Comparison of ENCODE assay signal across 1 cellular context in the genomic region with DNA sequence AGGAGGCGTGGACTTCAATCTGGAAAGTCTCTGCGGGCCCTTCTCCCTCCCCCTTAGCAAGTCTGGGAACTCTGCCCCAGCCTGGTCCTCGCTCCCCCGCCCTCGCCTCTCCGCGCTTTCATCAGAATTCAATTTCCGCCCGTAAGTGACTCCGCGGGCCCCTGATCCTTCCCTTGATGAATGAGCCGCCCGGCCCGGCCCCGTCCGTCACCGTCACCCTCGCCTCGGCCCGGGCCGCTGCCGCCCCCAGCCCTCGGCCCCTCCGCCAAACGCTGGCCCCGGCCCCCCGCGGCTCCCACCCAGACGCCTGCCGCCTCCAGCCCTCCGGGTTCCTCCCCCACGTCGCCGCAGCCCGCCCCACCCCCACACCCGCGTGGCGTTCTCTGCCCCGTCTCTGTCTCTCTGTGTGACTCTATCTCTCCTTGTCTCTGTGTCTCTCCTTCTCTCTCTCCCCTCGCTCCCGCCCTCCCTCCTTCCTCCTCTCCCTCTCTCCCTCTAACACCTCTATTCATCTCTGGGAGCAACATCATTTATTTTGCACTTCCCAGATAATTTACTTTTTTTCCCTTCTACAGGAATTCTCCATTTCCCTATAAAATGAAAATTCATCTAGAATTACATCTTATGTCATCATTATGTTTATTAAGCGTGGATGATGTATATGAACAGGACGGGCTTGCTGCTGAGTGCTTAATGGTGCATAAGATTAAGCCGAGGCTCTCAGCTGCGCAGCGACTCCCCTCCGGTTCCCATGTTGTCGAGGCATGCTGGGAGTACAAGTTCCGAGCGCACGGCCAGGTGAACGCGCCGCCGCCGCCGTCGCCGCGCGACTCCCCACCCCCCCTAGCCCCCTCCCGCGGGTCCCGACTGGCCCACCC.
TF ChIP-seq lines count a peak whose summit lies in the region.

No MANE protein-coding gene starts in this region.

TF ChIP-seq in IMR-90, 13 proteins besides CTCF, POLR2A, EP300 and RAD21:
- TF ChIP-seq CHD1 (IDR thresholded peaks at IDR 0.05; ENCODE audit: low read depth, low read length) (no peak), RCOR1 (IDR thresholded peaks at IDR 0.05; ENCODE audit: insufficient replicate concordance, low read length) (no peak), SMC3 (IDR thresholded peaks at IDR 0.05; ENCODE audit: low read depth, low read length) (no peak), FOS (IDR thresholded peaks at IDR 0.05; ENCODE audit: low read depth, low read length) (no peak), MXI1 (IDR thresholded peaks at IDR 0.05; ENCODE audit: borderline replicate concordance, low read depth, low read length) (no peak), MAFK (IDR thresholded peaks at IDR 0.05; ENCODE audit: low read depth, low read length) (no peak), CEBPB (IDR thresholded peaks at IDR 0.05; ENCODE audit: low read depth, low read length) (no peak), NFE2L2 (IDR thresholded peaks at IDR 0.05; ENCODE audit: low read depth, low read length) (no peak), BHLHE40 (IDR thresholded peaks at IDR 0.05; ENCODE audit: low read depth, low read length) (no peak)
- TF ChIP-seq, protein P1, sequence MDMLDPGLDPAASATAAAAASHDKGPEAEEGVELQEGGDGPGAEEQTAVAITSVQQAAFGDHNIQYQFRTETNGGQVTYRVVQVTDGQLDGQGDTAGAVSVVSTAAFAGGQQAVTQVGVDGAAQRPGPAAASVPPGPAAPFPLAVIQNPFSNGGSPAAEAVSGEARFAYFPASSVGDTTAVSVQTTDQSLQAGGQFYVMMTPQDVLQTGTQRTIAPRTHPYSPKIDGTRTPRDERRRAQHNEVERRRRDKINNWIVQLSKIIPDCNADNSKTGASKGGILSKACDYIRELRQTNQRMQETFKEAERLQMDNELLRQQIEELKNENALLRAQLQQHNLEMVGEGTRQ (IDR thresholded peaks at IDR 0.05; ENCODE audit: low read depth, low read length), result no peak
- TF ChIP-seq, protein P2, sequence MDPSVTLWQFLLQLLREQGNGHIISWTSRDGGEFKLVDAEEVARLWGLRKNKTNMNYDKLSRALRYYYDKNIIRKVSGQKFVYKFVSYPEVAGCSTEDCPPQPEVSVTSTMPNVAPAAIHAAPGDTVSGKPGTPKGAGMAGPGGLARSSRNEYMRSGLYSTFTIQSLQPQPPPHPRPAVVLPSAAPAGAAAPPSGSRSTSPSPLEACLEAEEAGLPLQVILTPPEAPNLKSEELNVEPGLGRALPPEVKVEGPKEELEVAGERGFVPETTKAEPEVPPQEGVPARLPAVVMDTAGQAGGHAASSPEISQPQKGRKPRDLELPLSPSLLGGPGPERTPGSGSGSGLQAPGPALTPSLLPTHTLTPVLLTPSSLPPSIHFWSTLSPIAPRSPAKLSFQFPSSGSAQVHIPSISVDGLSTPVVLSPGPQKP (IDR thresholded peaks at IDR 0.05; ENCODE audit: borderline replicate concordance, low read depth, low read length), result no peak
